In the genomic region with DNA sequence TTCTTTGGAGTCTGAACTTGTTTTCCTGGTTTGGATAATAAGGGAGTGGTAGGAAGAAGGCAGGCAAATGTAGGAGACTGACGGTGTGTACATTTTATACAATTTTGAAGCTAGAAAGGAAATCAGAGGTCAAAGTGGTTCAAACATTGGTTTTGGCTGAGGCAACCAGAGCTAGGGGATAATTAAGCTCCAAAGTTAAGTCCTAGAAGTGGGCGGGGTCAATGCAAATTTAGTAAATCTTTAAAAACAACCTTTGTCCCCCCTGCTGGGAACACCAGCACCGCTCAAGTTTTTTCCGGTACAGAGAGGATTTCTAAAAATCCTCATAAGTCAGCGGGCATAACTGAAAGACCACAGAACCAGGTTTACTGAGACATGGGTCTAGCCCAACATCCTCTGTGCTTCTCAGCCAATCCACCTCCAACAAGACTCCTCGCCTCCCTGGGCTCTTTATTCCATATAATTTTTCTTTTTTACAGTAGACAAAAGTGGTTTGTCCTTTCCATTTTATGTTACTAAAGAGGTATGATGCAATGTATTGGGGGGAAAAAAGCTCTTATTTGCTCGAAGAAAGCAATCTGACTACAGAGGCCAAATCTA, we compare ENCODE assay signal across 1 cellular context.
TF ChIP-seq lines count a peak whose summit lies in the region.

No MANE protein-coding gene starts in this region.

TF ChIP-seq in GM23338, 12 proteins besides CTCF, POLR2A, EP300 and RAD21 (continued from another document):
- TF ChIP-seq, protein P1, sequence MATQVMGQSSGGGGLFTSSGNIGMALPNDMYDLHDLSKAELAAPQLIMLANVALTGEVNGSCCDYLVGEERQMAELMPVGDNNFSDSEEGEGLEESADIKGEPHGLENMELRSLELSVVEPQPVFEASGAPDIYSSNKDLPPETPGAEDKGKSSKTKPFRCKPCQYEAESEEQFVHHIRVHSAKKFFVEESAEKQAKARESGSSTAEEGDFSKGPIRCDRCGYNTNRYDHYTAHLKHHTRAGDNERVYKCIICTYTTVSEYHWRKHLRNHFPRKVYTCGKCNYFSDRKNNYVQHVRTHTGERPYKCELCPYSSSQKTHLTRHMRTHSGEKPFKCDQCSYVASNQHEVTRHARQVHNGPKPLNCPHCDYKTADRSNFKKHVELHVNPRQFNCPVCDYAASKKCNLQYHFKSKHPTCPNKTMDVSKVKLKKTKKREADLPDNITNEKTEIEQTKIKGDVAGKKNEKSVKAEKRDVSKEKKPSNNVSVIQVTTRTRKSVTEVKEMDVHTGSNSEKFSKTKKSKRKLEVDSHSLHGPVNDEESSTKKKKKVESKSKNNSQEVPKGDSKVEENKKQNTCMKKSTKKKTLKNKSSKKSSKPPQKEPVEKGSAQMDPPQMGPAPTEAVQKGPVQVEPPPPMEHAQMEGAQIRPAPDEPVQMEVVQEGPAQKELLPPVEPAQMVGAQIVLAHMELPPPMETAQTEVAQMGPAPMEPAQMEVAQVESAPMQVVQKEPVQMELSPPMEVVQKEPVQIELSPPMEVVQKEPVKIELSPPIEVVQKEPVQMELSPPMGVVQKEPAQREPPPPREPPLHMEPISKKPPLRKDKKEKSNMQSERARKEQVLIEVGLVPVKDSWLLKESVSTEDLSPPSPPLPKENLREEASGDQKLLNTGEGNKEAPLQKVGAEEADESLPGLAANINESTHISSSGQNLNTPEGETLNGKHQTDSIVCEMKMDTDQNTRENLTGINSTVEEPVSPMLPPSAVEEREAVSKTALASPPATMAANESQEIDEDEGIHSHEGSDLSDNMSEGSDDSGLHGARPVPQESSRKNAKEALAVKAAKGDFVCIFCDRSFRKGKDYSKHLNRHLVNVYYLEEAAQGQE (IDR thresholded peaks at IDR 0.05; ENCODE audit: unreplicated experiment), result no peak
- no peak for TF ChIP-seq JUNB (IDR thresholded peaks at IDR 0.05; ENCODE audit: unreplicated experiment)
- TF ChIP-seq ZNF114 (CRISPR knock-in tag; IDR thresholded peaks at IDR 0.05), result no peak
- TF ChIP-seq NANOG (IDR thresholded peaks at IDR 0.05; ENCODE audit: borderline replicate concordance), result no peak
- no peak for TF ChIP-seq CREB1 (CRISPR knock-in tag; IDR thresholded peaks at IDR 0.05; ENCODE audit: low read depth)
- TF ChIP-seq, protein P2, sequence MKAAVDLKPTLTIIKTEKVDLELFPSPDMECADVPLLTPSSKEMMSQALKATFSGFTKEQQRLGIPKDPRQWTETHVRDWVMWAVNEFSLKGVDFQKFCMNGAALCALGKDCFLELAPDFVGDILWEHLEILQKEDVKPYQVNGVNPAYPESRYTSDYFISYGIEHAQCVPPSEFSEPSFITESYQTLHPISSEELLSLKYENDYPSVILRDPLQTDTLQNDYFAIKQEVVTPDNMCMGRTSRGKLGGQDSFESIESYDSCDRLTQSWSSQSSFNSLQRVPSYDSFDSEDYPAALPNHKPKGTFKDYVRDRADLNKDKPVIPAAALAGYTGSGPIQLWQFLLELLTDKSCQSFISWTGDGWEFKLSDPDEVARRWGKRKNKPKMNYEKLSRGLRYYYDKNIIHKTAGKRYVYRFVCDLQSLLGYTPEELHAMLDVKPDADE (IDR thresholded peaks at IDR 0.05), result no peak
